Comparison of ENCODE assay signal across 8 cellular contexts in genomic region chr4:83282049-83282535, GRCh38. TPM values are rescaled to one million over a fixed set of nuclear protein-coding genes. Genes with fewer than 3 reads are reported as not detected.
DNase-seq lines count a peak whose midpoint lies in the region; ATAC-seq, FAIRE-seq and TF ChIP-seq lines count a peak whose summit lies in the region.

No MANE protein-coding gene starts in this region.

- no peaks in the 10 kb centered on the region for H4K20me1 ChIP-seq in K562 (replicated peaks; ENCODE audit: control insufficient read depth, insufficient read depth, low read length)

- H3K4me1 Mint-ChIP-seq in stimulated activated memory B cell treated with anti-CD40 and anti-IgM and Interleukin-4, amounts not matched to agents 10 μg/mL and 1 μg/mL and 100 μg/mL, for 72 hours = peaks cover 49% of the 10 kb centered on the region

- H3K4me3 ChIP-seq in K562 (no peak overlapping the region), right lobe of liver (no peak overlapping the region)

- TF ChIP-seq RAD21 in K562 (CRISPR knock-in tag; conservative IDR thresholded peaks at IDR 0.05 in 1 of 2, IDR thresholded peaks at IDR 0.05 in 1 of 2) = peak; percentile 71 to 76

- H3K4me2 ChIP-seq in K562 (ENCODE audit: insufficient read depth, low read length) = no peak overlapping the region

- in situ Hi-C loops in K562 (cut with MboI) = no loop called here

- peak overlapping the region; percentile 37 for H3K4me3 Mint-ChIP-seq in stimulated activated memory B cell treated with anti-CD40 and anti-IgM and Interleukin-4, amounts not matched to agents 10 μg/mL and 1 μg/mL and 100 μg/mL, for 72 hours

- peak; percentile 63 for DNase-seq in NCI-H510A treated with DMSO at 0.1 percent for 48 hours (lab: John Stamatoyannopoulos, UW)
- no peak for DNase-seq in NCI-H510A (lab: John Stamatoyannopoulos, UW)
- peak; percentile 74 to 75 for DNase-seq in Kasumi-1 (lab: John Stamatoyannopoulos, UW)
- DNase-seq in T follicular helper cell (ENCODE audit: low read depth) = peak; percentile 37
- peak; percentile 22 to 71 (median 32) for DNase-seq in K562 (ENCODE audit: extremely low read depth in 1 of 4, low spot score in 3 of 4)
- no peak for DNase-seq in right lobe of liver
- DNase-seq in GM19240 (ENCODE audit: insufficient read length, low spot score) = no peak

- no peaks in the 10 kb centered on the region for H3K27me3 Mint-ChIP-seq in stimulated activated memory B cell treated with anti-CD40 and anti-IgM and Interleukin-4, amounts not matched to agents 10 μg/mL and 1 μg/mL and 100 μg/mL, for 72 hours

- TF ChIP-seq POLR2A in K562 (conservative IDR thresholded peaks at IDR 0.05) (no peak), right lobe of liver (IDR thresholded peaks at IDR 0.05) (no peak)

- CTCF ChIA-PET in K562 (lab: Yijun Ruan, JAX; ENCODE audit: low intra/inter-chr PET ratio) = interaction anchor here (0.6 to 1.2 kb wide), 2 partner anchors 228 to 663 kb away, joined by 3 read pairs; no protein-coding TSS in a partner anchor

- no peaks in the 10 kb centered on the region for H3K9me3 Mint-ChIP-seq in stimulated activated memory B cell treated with anti-CD40 and anti-IgM and Interleukin-4, amounts not matched to agents 10 μg/mL and 1 μg/mL and 100 μg/mL, for 72 hours

- POLR2A ChIA-PET in K562 (lab: Yijun Ruan, JAX) = interaction anchor here (0.6 kb wide), 1 partner anchor 16 kb away, joined by 3 read pairs; no protein-coding TSS in a partner anchor

- WGBS in K562 (ENCODE audit: insufficient coverage, low coverage, missing lambda C conversion rate) = 22% methylated on average over 4 of the region's 4 CpGs
- 22% methylated on average over 4 of the region's 4 CpGs for WGBS in right lobe of liver (ENCODE audit: insufficient coverage, low coverage, low lambda C conversion rate, missing lambda C conversion rate)

- BruUV-seq in K562 (replicated peaks; lab: Mats Ljungman, UMichigan) = no TSS peak

- peak; percentile 58 to 78 (median 69); a peak in 5 of 6 replicates for TF ChIP-seq CTCF in K562 (IDR thresholded peaks at IDR 0.05 in 2 of 3, conservative IDR thresholded peaks at IDR 0.05 in 1 of 3; ENCODE audit: insufficient read depth in 2 of 3, low read depth in 1 of 3, low read length in 3 of 3)
- TF ChIP-seq CTCF in right lobe of liver (IDR thresholded peaks at IDR 0.05) = peak; percentile 63 to 76 (median 72)

- no peak overlapping the region for H3K27ac ChIP-seq in K562 (ENCODE audit: extremely low read depth, low read depth, low read length)
- H3K27ac ChIP-seq in right lobe of liver = no peak overlapping the region

- intact Hi-C loops in K562 (cut with micrococcal nuclease) (loop anchor here (5.0 kb wide), 1 partner anchor 380 kb away; the partner anchor contains the start of gene THAP9), right lobe of liver (cut with DNase I) (no loop called here)

- TF ChIP-seq EP300 in K562 (IDR thresholded peaks at IDR 0.05; ENCODE audit: low read length) = no peak

- H3K4me1 ChIP-seq in K562 (replicated peaks in 1 of 2; ENCODE audit: control insufficient read depth in 2 of 2, insufficient read depth in 2 of 2, low read length in 2 of 2) = peaks cover 5 to 15% of the 10 kb centered on the region in 2 experiments; a peak in 4 of 5 replicates
- H3K4me1 ChIP-seq in right lobe of liver = peaks cover 0 to 7% (median 2%) of the 10 kb centered on the region in 4 donors

- H3K9me1 ChIP-seq in K562 (ENCODE audit: control insufficient read depth, insufficient read depth, low read length) = no peaks in the 10 kb centered on the region

- no peak for ATAC-seq in K562
- no peak for ATAC-seq in right lobe of liver
- no peak for ATAC-seq in stimulated activated memory B cell treated with anti-CD40 and anti-IgM and Interleukin-4, amounts not matched to agents 10 μg/mL and 1 μg/mL and 100 μg/mL, for 72 hours

- H3K79me2 ChIP-seq in K562 (ENCODE audit: control insufficient read depth, insufficient read depth, low read length) = peaks cover 9% of the 10 kb centered on the region; the same call in 1 of the 3 replicates

- no peak overlapping the region; a peak in 1 of 4 replicates for H3K9ac ChIP-seq in K562 (ENCODE audit: insufficient read depth in 1 of 2, low read depth in 2 of 2, low read length in 2 of 2)

- peak overlapping the region; percentile 18; the same call in 1 of the 2 replicates for H2AFZ ChIP-seq in K562 (ENCODE audit: low read depth, low read length)

- no peaks in the 10 kb centered on the region for H3K27me3 ChIP-seq in K562 (ENCODE audit: control insufficient read depth in 2 of 2, insufficient read depth in 2 of 2, low read length in 2 of 2)
- H3K27me3 ChIP-seq in right lobe of liver = no peaks in the 10 kb centered on the region

- no peaks in the 10 kb centered on the region for H3K9me3 ChIP-seq in K562 (replicated peaks; ENCODE audit: control insufficient read depth, insufficient read depth, low read depth, low read length)
- H3K9me3 ChIP-seq in right lobe of liver = no peaks in the 10 kb centered on the region

- H3K36me3 ChIP-seq in K562 (ENCODE audit: control insufficient read depth, insufficient read depth, low read length) (peaks cover 9% of the 10 kb centered on the region), right lobe of liver (peaks cover 0 to 5% (median 0%) of the 10 kb centered on the region in 4 donors)

- peaks cover 4% of the 10 kb centered on the region for H3K36me3 Mint-ChIP-seq in stimulated activated memory B cell treated with anti-CD40 and anti-IgM and Interleukin-4, amounts not matched to agents 10 μg/mL and 1 μg/mL and 100 μg/mL, for 72 hours

- H3K27ac Mint-ChIP-seq in stimulated activated memory B cell treated with anti-CD40 and anti-IgM and Interleukin-4, amounts not matched to agents 10 μg/mL and 1 μg/mL and 100 μg/mL, for 72 hours = peak overlapping the region; percentile 21

- peak; percentile 64 for FAIRE-seq in K562 (lab: Jason Lieb, UNC)

TF ChIP-seq in K562, 482 proteins besides CTCF, POLR2A, EP300 and RAD21 (continues in another document):
- no peak for TF ChIP-seq ZNF75A (CRISPR knock-in tag; IDR thresholded peaks at IDR 0.05)
- TF ChIP-seq SMC3 (conservative IDR thresholded peaks at IDR 0.05; ENCODE audit: insufficient read depth, low read depth, low read length) = peak; percentile 29; the same call in 1 of the 2 replicates
- TF ChIP-seq, protein P1, sequence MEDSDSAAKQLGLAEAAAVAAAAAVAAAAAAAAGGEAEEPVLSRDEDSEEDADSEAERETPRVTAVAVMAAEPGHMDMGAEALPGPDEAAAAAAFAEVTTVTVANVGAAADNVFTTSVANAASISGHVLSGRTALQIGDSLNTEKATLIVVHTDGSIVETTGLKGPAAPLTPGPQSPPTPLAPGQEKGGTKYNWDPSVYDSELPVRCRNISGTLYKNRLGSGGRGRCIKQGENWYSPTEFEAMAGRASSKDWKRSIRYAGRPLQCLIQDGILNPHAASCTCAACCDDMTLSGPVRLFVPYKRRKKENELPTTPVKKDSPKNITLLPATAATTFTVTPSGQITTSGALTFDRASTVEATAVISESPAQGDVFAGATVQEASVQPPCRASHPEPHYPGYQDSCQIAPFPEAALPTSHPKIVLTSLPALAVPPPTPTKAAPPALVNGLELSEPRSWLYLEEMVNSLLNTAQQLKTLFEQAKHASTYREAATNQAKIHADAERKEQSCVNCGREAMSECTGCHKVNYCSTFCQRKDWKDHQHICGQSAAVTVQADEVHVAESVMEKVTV (CRISPR knock-in tag; IDR thresholded peaks at IDR 0.05) = peak; percentile 44; the same call in 1 of the 2 replicates

RNA-seq across cellular contexts. Expression of gene COQ2, which starts 2.5 kb away (rescaled TPM):
- total RNA-seq in K562 (2011; cell fraction: chromatin; rRNA removed; ENCODE audit: low replicate concordance) = 13.2 and 17.0 TPM in 2 replicates
- 10.5 and 11.4 TPM in 2 replicates for total RNA-seq in K562 (2011; cell fraction: nucleolus; rRNA removed)
- 15.1 and 18.4 TPM in 2 replicates for total RNA-seq in K562 (2011; cell fraction: nucleoplasm; rRNA removed)
- total RNA-seq in K562 (2014; rRNA removed) (8.5 and 10.4 TPM in 2 replicates), K562 (2014; rRNA removed; fragmentation: Illumina TruSeq; extraction: Trizol) (11.8 and 13.6 TPM in 2 replicates), K562 (2015; rRNA removed; fragmentation: Illumina TruSeq; extraction: Trizol) (11.9 TPM in 2 replicates), K562 (2021) (11.1 and 11.6 TPM in 2 replicates), right lobe of liver (10 to 100 TPM in 4 of 6 experiments, 1 to 10 TPM in 2; 6.9 to 15.5 (median 10.6) TPM)
- polyA plus RNA-seq in K562 (2011; rRNA removed) (8.9 and 13.5 TPM in 2 replicates), K562 (2014; fragmentation: Illumina TruSeq; extraction: Trizol) (11.4 and 13.4 TPM in 2 replicates), K562 (2014; fragmentation: Nextera tagmentation; extraction: Ambion mirVana) (1 to 10 TPM; 1.9 to 2.9 TPM), K562 (2014; rRNA removed) (12.9 and 13.2 TPM in 2 replicates)
- 8.6 and 10.7 TPM in 2 replicates for polyA plus RNA-seq in K562 (2011; cell fraction: cytosol; rRNA removed)
- 5.1 and 5.7 TPM in 2 replicates for polyA plus RNA-seq in K562 (2011; cell fraction: nucleus; rRNA removed)
- polyA plus RNA-seq in K562 (2012) = 6.8 and 7.5 TPM in 2 replicates
- 11.6 and 13.2 TPM in 2 replicates for polyA minus RNA-seq in K562 (2011; rRNA and poly(A)+ RNA removed)
- 4.0 and 4.3 TPM in 2 replicates for polyA minus RNA-seq in K562 (2011; cell fraction: cytosol; rRNA and poly(A)+ RNA removed)
- polyA minus RNA-seq in K562 (2011; cell fraction: nucleus; rRNA and poly(A)+ RNA removed) = 7.6 and 7.8 TPM in 2 replicates

RNA-seq across cellular contexts. Expression of gene HPSE, which starts 52.6 kb away (rescaled TPM):
- total RNA-seq in K562 (2011; cell fraction: chromatin; rRNA removed; ENCODE audit: low replicate concordance) = 0.46 TPM in 1 of 2 replicates, not detected in the other
- 0.26 and 0.33 TPM in 2 replicates for total RNA-seq in K562 (2011; cell fraction: nucleolus; rRNA removed)
- total RNA-seq in K562 (2011; cell fraction: nucleoplasm; rRNA removed) = 0.15 and 0.61 TPM in 2 replicates
- total RNA-seq in K562 (2014; rRNA removed) (0.04 and 0.14 TPM in 2 replicates), K562 (2014; rRNA removed; fragmentation: Illumina TruSeq; extraction: Trizol) (0.15 and 0.26 TPM in 2 replicates), K562 (2015; rRNA removed; fragmentation: Illumina TruSeq; extraction: Trizol) (0.15 TPM in 1 of 2 replicates, not detected in the other), K562 (2021) (0.20 and 0.22 TPM in 2 replicates), right lobe of liver (1 to 10 TPM in 3 of 6 experiments, under 1 TPM in 3; 0.68 to 2.0 (median 1.2) TPM)
- polyA plus RNA-seq in K562 (2011; rRNA removed) (0.14 and 0.42 TPM in 2 replicates), K562 (2014; fragmentation: Illumina TruSeq; extraction: Trizol) (0.06 and 0.08 TPM in 2 replicates), K562 (2014; fragmentation: Nextera tagmentation; extraction: Ambion mirVana) (under 1 TPM; 0.01 to 0.04 TPM), K562 (2014; rRNA removed) (0.29 TPM in 1 of 2 replicates, not detected in the other)
- 0.07 and 0.12 TPM in 2 replicates for polyA plus RNA-seq in K562 (2011; cell fraction: cytosol; rRNA removed)
- 0.15 and 0.31 TPM in 2 replicates for polyA plus RNA-seq in K562 (2011; cell fraction: nucleus; rRNA removed)
- 0.05 and 0.29 TPM in 2 replicates for polyA plus RNA-seq in K562 (2012)
- 0.27 and 0.81 TPM in 2 replicates for polyA minus RNA-seq in K562 (2011; rRNA and poly(A)+ RNA removed)
- 0.57 TPM in 1 of 2 replicates, not detected in the other for polyA minus RNA-seq in K562 (2011; cell fraction: cytosol; rRNA and poly(A)+ RNA removed)
- under 0.01 and 0.11 TPM in 2 replicates for polyA minus RNA-seq in K562 (2011; cell fraction: nucleus; rRNA and poly(A)+ RNA removed)

Comparison
In these comparisons a context has a peak if more than half of its experiments do, and no peak if none do; other contexts are left out.
1. DNase-seq: peak in NCI-H510A treated with DMSO at 0.1 percent for 48 hours (single experiment), Kasumi-1 (2 of 2), T follicular helper cell (single experiment) and K562 (4 of 4); none in NCI-H510A (single experiment), right lobe of liver (0 of 3) and GM19240 (single experiment).